In the genomic region with DNA sequence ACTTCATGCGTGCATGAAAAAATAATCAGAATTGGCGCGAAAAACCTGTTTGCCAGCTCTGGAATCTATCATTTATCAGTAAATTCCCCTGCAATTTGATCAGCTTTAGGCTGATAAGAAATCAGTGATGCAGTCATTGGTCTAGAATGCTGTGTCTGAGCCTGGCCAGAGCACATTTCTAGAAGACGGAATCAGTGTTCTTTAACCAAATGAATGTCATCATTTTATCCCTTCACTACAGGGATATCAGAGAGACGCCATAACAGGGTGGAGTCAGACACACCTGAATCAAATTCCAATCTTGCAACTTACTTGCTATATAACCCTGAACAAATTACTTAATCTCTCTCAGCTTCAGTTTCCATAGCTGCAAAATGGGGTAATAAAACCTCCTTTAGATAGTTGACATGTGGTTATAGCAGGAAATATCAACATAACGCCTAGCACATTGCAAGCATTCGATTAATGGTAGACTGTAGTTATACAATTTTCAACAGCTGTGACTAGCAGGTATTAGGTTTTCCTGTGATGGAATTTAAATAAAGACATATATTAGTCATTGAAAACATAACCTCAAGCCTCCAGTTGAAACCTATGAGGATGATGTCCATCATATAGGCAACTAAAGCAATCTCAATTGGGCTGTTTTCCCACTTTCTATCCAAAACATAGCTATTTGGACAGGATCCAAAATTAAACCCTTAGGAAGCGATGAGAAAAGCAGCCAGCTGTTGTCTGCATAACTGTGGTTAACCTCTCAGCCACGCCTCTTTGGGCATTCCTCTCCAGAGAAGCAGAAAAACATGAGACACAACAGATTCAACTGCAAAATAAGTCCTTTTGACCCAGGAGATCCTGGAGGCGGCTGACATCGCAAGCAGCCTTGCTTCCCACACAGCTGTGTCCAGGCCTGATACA, we compare ENCODE assay signal across 7 cellular contexts. TPM values are rescaled to one million over a fixed set of nuclear protein-coding genes. Genes with fewer than 3 reads are reported as not detected.
DNase-seq lines count a peak whose midpoint lies in the region; ATAC-seq, FAIRE-seq and TF ChIP-seq lines count a peak whose summit lies in the region.

No MANE protein-coding gene starts in this region.

- WGBS in mesodermal cell (ENCODE audit: insufficient coverage in 2 of 2), 2 experiments = 83 to 89% methylated on average over 6 to 9 of the region's 11 CpGs

- no peak overlapping the region for H3K4me3 Mint-ChIP-seq in stimulated activated memory B cell treated with anti-CD40 and anti-IgM and Interleukin-4, amounts not matched to agents 10 μg/mL and 1 μg/mL and 100 μg/mL, for 72 hours

- H3K36me3 ChIP-seq in adipocyte (ENCODE audit: control insufficient read depth, insufficient read depth, low read length, severe bottlenecking) (no peaks in the 10 kb centered on the region), mesodermal cell (ENCODE audit: control insufficient read depth, insufficient read depth, low read length) (no peaks in the 10 kb centered on the region), kidney (ENCODE audit: control insufficient read depth in 1 of 2, insufficient read depth in 2 of 2, low read length in 2 of 2) (no peaks in the 10 kb centered on the region)

- FAIRE-seq in kidney (lab: Jason Lieb, UNC) = no peak

- H3K36me3 Mint-ChIP-seq in stimulated activated memory B cell treated with anti-CD40 and anti-IgM and Interleukin-4, amounts not matched to agents 10 μg/mL and 1 μg/mL and 100 μg/mL, for 72 hours = no peaks in the 10 kb centered on the region

- peak overlapping the region; percentile 91 for H3K27ac ChIP-seq in mesodermal cell (ENCODE audit: low read depth, low read length, severe bottlenecking)
- no peak overlapping the region for H3K27ac ChIP-seq in kidney (ENCODE audit: low read depth in 2 of 2, low read length in 2 of 2)

- intact Hi-C loops in kidney (cut with DNase I) = no loop called here

- peaks cover 6% of the 10 kb centered on the region for H3K4me1 Mint-ChIP-seq in stimulated activated memory B cell treated with anti-CD40 and anti-IgM and Interleukin-4, amounts not matched to agents 10 μg/mL and 1 μg/mL and 100 μg/mL, for 72 hours

- no peak for TF ChIP-seq CTCF in kidney (IDR thresholded peaks at IDR 0.05; ENCODE audit: borderline replicate concordance, extremely low read depth, insufficient read depth)

- H3K9ac ChIP-seq in adipocyte (ENCODE audit: low read length) (no peak overlapping the region), kidney (ENCODE audit: low read length in 2 of 2) (no peak overlapping the region)

- H3K4me3 ChIP-seq in adipocyte (ENCODE audit: low read length) = peak overlapping the region; percentile 26
- H3K4me3 ChIP-seq in mesodermal cell (ENCODE audit: extremely low read depth, insufficient read depth, low read length, poor library complexity, severe bottlenecking) = no peak overlapping the region
- H3K4me3 ChIP-seq in kidney (ENCODE audit: low read length in 2 of 2) = no peak overlapping the region

- no peaks in the 10 kb centered on the region for H3K27me3 ChIP-seq in adipocyte (replicated peaks; ENCODE audit: control insufficient read depth, insufficient read depth, low read length)

- ATAC-seq in stimulated activated memory B cell treated with anti-CD40 and anti-IgM and Interleukin-4, amounts not matched to agents 10 μg/mL and 1 μg/mL and 100 μg/mL, for 72 hours = no peak

- H3K27me3 Mint-ChIP-seq in stimulated activated memory B cell treated with anti-CD40 and anti-IgM and Interleukin-4, amounts not matched to agents 10 μg/mL and 1 μg/mL and 100 μg/mL, for 72 hours = peaks cover 27% of the 10 kb centered on the region

- H3K9me3 ChIP-seq in adipocyte (ENCODE audit: control insufficient read depth, low read length) (peaks cover 7% of the 10 kb centered on the region), mesodermal cell (ENCODE audit: control insufficient read depth, low read length) (peaks cover 9% of the 10 kb centered on the region), kidney (ENCODE audit: control insufficient read depth in 1 of 2, low read length in 2 of 2) (no peaks in the 10 kb centered on the region)

- peak; percentile 75 for DNase-seq in GM03348 (ENCODE audit: low spot score)
- DNase-seq in NCI-H2227 treated with DMSO at 0.1 percent for 48 hours (lab: John Stamatoyannopoulos, UW) = peak; percentile 39
- peak; percentile 95 for DNase-seq in adipocyte (ENCODE audit: low read depth)
- no peak for DNase-seq in HuH-7 (ENCODE audit: low spot score)
- DNase-seq in kidney = no peak

- no peak overlapping the region for H3K27ac Mint-ChIP-seq in stimulated activated memory B cell treated with anti-CD40 and anti-IgM and Interleukin-4, amounts not matched to agents 10 μg/mL and 1 μg/mL and 100 μg/mL, for 72 hours

- H3K4me1 ChIP-seq in adipocyte (ENCODE audit: control insufficient read depth, insufficient read depth, low read length) (peaks cover 8% of the 10 kb centered on the region), mesodermal cell (ENCODE audit: control insufficient read depth, insufficient read depth, low read length, poor library complexity, severe bottlenecking) (peaks cover 12% of the 10 kb centered on the region), kidney (ENCODE audit: control insufficient read depth in 1 of 2, insufficient read depth in 1 of 2, low read depth in 1 of 2, low read length in 2 of 2) (no peaks in the 10 kb centered on the region)

- no peaks in the 10 kb centered on the region for H3K9me3 Mint-ChIP-seq in stimulated activated memory B cell treated with anti-CD40 and anti-IgM and Interleukin-4, amounts not matched to agents 10 μg/mL and 1 μg/mL and 100 μg/mL, for 72 hours

RNA-seq across cellular contexts. Expression of a gene that starts 51.6 kb away (rescaled TPM):
- 26.9 TPM for polyA plus RNA-seq in mesodermal cell (2013, experiment 1 of 2)
- 26.7 TPM for polyA plus RNA-seq in mesodermal cell (2013, experiment 2 of 2)
- total RNA-seq in kidney = 34.1 TPM
- polyA plus RNA-seq in kidney (ENCODE audit: insufficient read depth, low read depth, low replicate concordance) = 18.1 TPM

Comparison
In these comparisons a context has a peak if more than half of its experiments do, and no peak if none do; other contexts are left out.
1. DNase-seq: peak in GM03348 (single experiment), NCI-H2227 treated with DMSO at 0.1 percent for 48 hours (single experiment) and adipocyte (single experiment); none in HuH-7 (single experiment) and kidney (single experiment).